8 cellular contexts compared by ENCODE assay signal in genomic region chr16:29805232-29806095, GRCh38. TPM values are rescaled to one million over a fixed set of nuclear protein-coding genes. Genes with fewer than 3 reads are reported as not detected.
DNase-seq lines count a peak whose midpoint lies in the region; ATAC-seq, FAIRE-seq and TF ChIP-seq lines count a peak whose summit lies in the region.

No MANE protein-coding gene starts in this region.

- H4K5ac ChIP-seq in mesendoderm (ENCODE audit: low read length) = no peak overlapping the region

- peak overlapping the region; percentile 43 for H2BK5ac ChIP-seq in mesendoderm (ENCODE audit: low read length)

- H3K79me1 ChIP-seq in mesendoderm (ENCODE audit: low read length) = peaks cover 5% of the 10 kb centered on the region

- H3K23ac ChIP-seq in mesendoderm (ENCODE audit: low read length) = no peak overlapping the region

- H2AK5ac ChIP-seq in mesendoderm (ENCODE audit: low read length) = no peak overlapping the region

- TF ChIP-seq CTCF in Caco-2 (IDR thresholded peaks at IDR 0.05; ENCODE audit: insufficient read depth in 1 of 2, low read depth in 1 of 2, low read length in 1 of 2, severe bottlenecking in 1 of 2, unreplicated experiment in 1 of 2) = peak in 1 of 2 experiments; percentile 13

- peaks cover 85% of the 10 kb centered on the region for H3K36me3 Mint-ChIP-seq in Caco-2 (ENCODE audit: insufficient read depth, unreplicated experiment)

- no peaks in the 10 kb centered on the region for H3K9me3 Mint-ChIP-seq in Caco-2 (ENCODE audit: unreplicated experiment)

- no peaks in the 10 kb centered on the region for H3K9me3 ChIP-seq in Caco-2
- no peaks in the 10 kb centered on the region for H3K9me3 ChIP-seq in endocrine pancreas (ENCODE audit: control insufficient read depth, low read length)

- H3K36me3 ChIP-seq in Caco-2 (ENCODE audit: control insufficient read depth, insufficient read depth, low read length) = peaks cover 12% of the 10 kb centered on the region
- H3K36me3 ChIP-seq in endocrine pancreas (ENCODE audit: control insufficient read depth, insufficient read depth, low read length) = no peaks in the 10 kb centered on the region
- peaks cover 9% of the 10 kb centered on the region for H3K36me3 ChIP-seq in mesendoderm (ENCODE audit: control insufficient read depth, insufficient read depth, low read length)

- H3K4me1 Mint-ChIP-seq in Caco-2 (ENCODE audit: low read depth, unreplicated experiment) = peaks cover 25% of the 10 kb centered on the region

- peak overlapping the region; percentile 96 for H3K56ac ChIP-seq in mesendoderm (ENCODE audit: low read length)

- CTCF ChIA-PET in Caco-2 (lab: Charles Lee) = interaction anchor here (3.5 kb wide), 1 partner anchor 43 kb away, joined by 26 read pairs; no protein-coding TSS in a partner anchor

- H3K79me2 ChIP-seq in mesendoderm (ENCODE audit: control insufficient read depth, insufficient read depth, low read length) = peaks cover 26% of the 10 kb centered on the region

- H3K27me3 Mint-ChIP-seq in Caco-2 (ENCODE audit: insufficient read depth, unreplicated experiment) = no peaks in the 10 kb centered on the region

- no TSS peak for BruUV-seq in Caco-2 (replicated peaks; lab: Mats Ljungman, UMichigan)

- H3K18ac ChIP-seq in mesendoderm (ENCODE audit: low read length) = peak overlapping the region; percentile 51

- H3K4me1 ChIP-seq in Caco-2 = peaks cover 19% of the 10 kb centered on the region; the same call in 1 of the 2 replicates
- no peaks in the 10 kb centered on the region for H3K4me1 ChIP-seq in endocrine pancreas (ENCODE audit: control insufficient read depth, insufficient read depth, low read length)
- peaks cover 8% of the 10 kb centered on the region for H3K4me1 ChIP-seq in mesendoderm (ENCODE audit: control insufficient read depth, low read depth, low read length)

- ATAC-seq in GM21367 (IDR thresholded peaks at IDR 0.05; ENCODE audit: unreplicated experiment) = peak; percentile 42

- no peak overlapping the region for H4K8ac ChIP-seq in mesendoderm (ENCODE audit: low read depth, low read length)

- H3K4me2 ChIP-seq in mesendoderm (ENCODE audit: low read length) = peak overlapping the region; percentile 77

- H3K27me3 ChIP-seq in Caco-2 (replicated peaks; ENCODE audit: control insufficient read depth, insufficient read depth, low read length) (no peaks in the 10 kb centered on the region), endocrine pancreas (ENCODE audit: control insufficient read depth, insufficient read depth, low read length) (no peaks in the 10 kb centered on the region), mesendoderm (ENCODE audit: insufficient read depth, low read length, poor library complexity) (no peaks in the 10 kb centered on the region)

- peak; percentile 84 for FAIRE-seq in HTR-8/SVneo (lab: Jason Lieb, UNC)

- peak overlapping the region; percentile 92 for H3K27ac Mint-ChIP-seq in Caco-2 (ENCODE audit: unreplicated experiment)

- H3K9ac ChIP-seq in endocrine pancreas (ENCODE audit: control insufficient read depth, insufficient read depth, low read length) = peak overlapping the region; percentile 92
- H3K9ac ChIP-seq in mesendoderm (ENCODE audit: low read length) = peak overlapping the region; percentile 92

- peak; percentile 96 to 97 for DNase-seq in Caco-2
- DNase-seq in HTR-8/SVneo (ENCODE audit: insufficient read length, low spot score) = peak; percentile 92
- DNase-seq in NOMO-1 treated with dmso at 0.1 percent for 144 hours (lab: John Stamatoyannopoulos, UW; ENCODE audit: unreplicated experiment) = peak; percentile 97
- DNase-seq in activated CD8-positive, alpha-beta memory T cell treated with anti-CD3 and anti-CD28 coated beads, Interleukin-2, amount 50 U/mL, for 24 hours (ENCODE audit: extremely low read depth) = peak; percentile 95
- DNase-seq in mesendoderm = peak; percentile 99
- peak; percentile 93 for DNase-seq in stimulated activated CD8-positive, alpha-beta memory T cell treated with anti-CD3 and anti-CD28 coated beads, Interleukin-12 subunit alpha, Interleukin-12 subunit beta, amount 100 ng/mL, for 24 hours (ENCODE audit: extremely low read depth)

- H2BK15ac ChIP-seq in mesendoderm (replicated peaks; ENCODE audit: low read depth) = no peak overlapping the region

- WGBS in mesendoderm (ENCODE audit: extremely low coverage, insufficient coverage, low lambda C conversion rate) = no CpG with 5 or more reads among the region's 103 CpGs

- peak overlapping the region; percentile 5 for H2BK120ac ChIP-seq in mesendoderm (ENCODE audit: low read depth, low read length)

- H3K27ac ChIP-seq in mesendoderm (ENCODE audit: low read depth, low read length) = peak overlapping the region; percentile 84

- intact Hi-C loops in Caco-2 (cut with micrococcal nuclease; ENCODE audit: unreplicated experiment) = loop anchor here (2.0 to 5.0 kb wide), 2 partner anchors 15 to 103 kb away; partner anchors contain the start of gene KIF22

- H3K4me3 ChIP-seq in Caco-2 (ENCODE audit: low read depth, low read length) (peak overlapping the region; percentile 59), endocrine pancreas (ENCODE audit: control insufficient read depth, insufficient read depth, low read length) (no peak overlapping the region), mesendoderm (ENCODE audit: low read length) (peak overlapping the region; percentile 64)

- POLR2A ChIA-PET in Caco-2 (lab: Charles Lee) = interaction anchor here (0.6 to 0.9 kb wide), 2 partner anchors 15 kb away, joined by 3 to 4 read pairs; partner anchors contain the start of gene KIF22

- H3K4ac ChIP-seq in mesendoderm (ENCODE audit: low read depth, low read length) = peak overlapping the region; percentile 86

- H3K4me3 Mint-ChIP-seq in Caco-2 (ENCODE audit: unreplicated experiment) = peak overlapping the region; percentile 79

RNA-seq across cellular contexts. Expression of gene MAZ, which starts 0.9 kb away (rescaled TPM):
- total RNA-seq in Caco-2 (2022) = 299 and 317 TPM in 2 replicates
- polyA plus RNA-seq in mesendoderm (2013, experiment 1 of 2) = 156 TPM
- polyA plus RNA-seq in mesendoderm (2013, experiment 2 of 2) = 158 TPM

RNA-seq across cellular contexts. Expression of gene PRRT2, which starts 6.5 kb away (rescaled TPM):
- total RNA-seq in Caco-2 (2022) = 3.6 and 3.9 TPM in 2 replicates
- 2.4 TPM for polyA plus RNA-seq in mesendoderm (2013, experiment 1 of 2)
- 2.5 TPM for polyA plus RNA-seq in mesendoderm (2013, experiment 2 of 2)

RNA-seq across cellular contexts. Expression of gene PAGR1, which starts 10.5 kb away (rescaled TPM):
- 31.4 and 33.0 TPM in 2 replicates for total RNA-seq in Caco-2 (2022)
- polyA plus RNA-seq in mesendoderm (2013, experiment 1 of 2) = 59.4 TPM
- 59.3 TPM for polyA plus RNA-seq in mesendoderm (2013, experiment 2 of 2)

RNA-seq across cellular contexts. Expression of gene MVP, which starts 14.8 kb away (rescaled TPM):
- total RNA-seq in Caco-2 (2022) = 62.9 and 72.5 TPM in 2 replicates
- polyA plus RNA-seq in mesendoderm (2013, experiment 1 of 2) = 0.13 TPM
- 0.18 TPM for polyA plus RNA-seq in mesendoderm (2013, experiment 2 of 2)

RNA-seq across cellular contexts. Expression of gene KIF22, which starts 14.9 kb away (rescaled TPM):
- 134 and 152 TPM in 2 replicates for total RNA-seq in Caco-2 (2022)
- 74.0 TPM for polyA plus RNA-seq in mesendoderm (2013, experiment 1 of 2)
- 75.7 TPM for polyA plus RNA-seq in mesendoderm (2013, experiment 2 of 2)
